Comparison of ENCODE assay signal across 23 cellular contexts in genomic region chr2:88296209-88296608, GRCh38.
DNase-seq lines count a peak whose midpoint lies in the region; ATAC-seq, FAIRE-seq and TF ChIP-seq lines count a peak whose summit lies in the region.
"Had no signal": no experiment of that assay in that cellular context is flagged by ENCODE, and none has a peak within 500 bp of the region (broad histone marks: within the 10 kb centered on the region; RNA-seq: fewer than 3 reads in every experiment).

No MANE protein-coding gene starts in this region.

- no peak for TF ChIP-seq EP300 in GM12878 (IDR thresholded peaks at IDR 0.05; ENCODE audit: borderline replicate concordance in 1 of 2, control insufficient read depth in 1 of 2, low read depth in 2 of 2, low read length in 2 of 2)

- TF ChIP-seq RAD21 in GM12878 (IDR thresholded peaks at IDR 0.05; ENCODE audit: insufficient read depth, low read depth, low read length), result no peak

- H3K9me3 ChIP-seq in GM12878 (replicated peaks; ENCODE audit: control insufficient read depth, insufficient read depth, low read length), result no peaks in the 10 kb centered on the region; the same call in 2 of the 3 replicates
- H3K9me3 ChIP-seq: MG63, Peyer's patch had no signal

- TF ChIP-seq POLR2A in GM12878 (IDR thresholded peaks at IDR 0.05; ENCODE audit: low read depth, low read length), result no peak

- no peaks in the 10 kb centered on the region for H3K79me2 ChIP-seq in GM12878 (ENCODE audit: control insufficient read depth, insufficient read depth, low read length)

- CTCF ChIA-PET in GM12878 (lab: Yijun Ruan, JAX), result interaction anchor here (0.7 to 1.8 kb wide), 3 partner anchors 11 to 136 kb away, joined by 3 to 5 read pairs (median 3); no protein-coding TSS in a partner anchor

- RAD21 ChIA-PET in GM12878 (lab: Charles Lee; ENCODE audit: unreplicated experiment), result interaction anchor here (1.3 kb wide), 1 partner anchor 11 kb away, joined by 3 read pairs; no protein-coding TSS in a partner anchor

- in situ Hi-C loops in GM12878 (cut with MboI), result no loop called here

- H3K9ac ChIP-seq in GM12878 (ENCODE audit: control insufficient read depth, insufficient read depth, low read length), result no peak overlapping the region

- 59% methylated on average over 2 of the region's 2 CpGs for WGBS in GM12878 (ENCODE audit: insufficient coverage, insufficient replicate concordance, low lambda C conversion rate, missing lambda C conversion rate)

- H3K4me3 ChIP-seq in GM12865 (ENCODE audit: low read depth, low read length) (no peak overlapping the region), GM12878 (no peak overlapping the region)
- H3K4me3 ChIP-seq: MG63, Peyer's patch, SJCRH30 had no signal

- H3K27ac ChIP-seq in GM12878 (ENCODE audit: control insufficient read depth, insufficient read depth), result no peak overlapping the region
- H3K27ac ChIP-seq: C4-2B, Peyer's patch, SJCRH30 had no signal

- H3K27me3 ChIP-seq in GM12878 (replicated peaks in 1 of 2; ENCODE audit: control insufficient read depth in 2 of 2, insufficient read depth in 2 of 2, low read length in 1 of 2), result no peaks in the 10 kb centered on the region
- H3K27me3 ChIP-seq: MG63, Peyer's patch had no signal

- H4K20me1 ChIP-seq in GM12878 (ENCODE audit: control insufficient read depth, insufficient read depth), result no peaks in the 10 kb centered on the region

- H3K4me1 ChIP-seq in GM12878 (ENCODE audit: control insufficient read depth, insufficient read depth, low read length), result no peaks in the 10 kb centered on the region
- H3K4me1 ChIP-seq: Peyer's patch, SJCRH30 had no signal

- BruUV-seq in GM12878 (replicated peaks; lab: Mats Ljungman, UMichigan), result no TSS peak

- SMC1A ChIA-PET in GM12878 (lab: Charles Lee; ENCODE audit: uncharacterized antibody, unreplicated experiment), result interaction anchor here (1.4 kb wide), 2 partner anchors 34 to 42 kb away, joined by 3 to 4 read pairs; no protein-coding TSS in a partner anchor

- TF ChIP-seq CTCF in GM12865 (IDR thresholded peaks at IDR 0.05; ENCODE audit: insufficient read depth, low read depth, low read length, missing control alignments) (no peak), GM12878 (IDR thresholded peaks at IDR 0.05 in 2 of 3, conservative IDR thresholded peaks at IDR 0.05 in 1 of 3; ENCODE audit: control insufficient read depth in 2 of 3, extremely low read depth in 1 of 3, insufficient read depth in 1 of 3, low read depth in 3 of 3, low read length in 3 of 3) (no peak)

- intact Hi-C loops in GM12878 (cut with micrococcal nuclease; ENCODE audit: unreplicated experiment), result no loop called here

- no peak overlapping the region for H2AFZ ChIP-seq in GM12878 (ENCODE audit: control insufficient read depth, low read depth, low read length)

- H3K36me3 ChIP-seq in GM12878 (ENCODE audit: control insufficient read depth in 2 of 2, insufficient read depth in 2 of 2, low read length in 1 of 2), result no peaks in the 10 kb centered on the region
- H3K36me3 ChIP-seq: MG63, Peyer's patch, SJCRH30 had no signal

- POLR2A ChIA-PET in GM12878 (lab: Charles Lee), result no interaction called here

- no peak overlapping the region for H3K4me2 ChIP-seq in GM12878 (ENCODE audit: control insufficient read depth, insufficient read depth)

- ATAC-seq in GM21390 (IDR thresholded peaks at IDR 0.05; ENCODE audit: unreplicated experiment) (peak; percentile 55), HG03025 (IDR thresholded peaks at IDR 0.05; ENCODE audit: low FRiP score, unreplicated experiment) (peak; percentile 66), GM12878 (peak; percentile 49), GM19467 (IDR thresholded peaks at IDR 0.05; ENCODE audit: unreplicated experiment) (no peak)
- ATAC-seq: HCT116 had no signal

- FAIRE-seq in GM12878 (lab: Jason Lieb, UNC), result no peak
- FAIRE-seq: A204.1, G401.6, H1 had no signal

- DNase-seq in GM12865 (ENCODE audit: low read depth), result peak; percentile 52
- DNase-seq in GM12878 (ENCODE audit: low read depth, low spot score), result no peak
- DNase-seq in OCI-M1 (lab: John Stamatoyannopoulos, UW), result no peak
- DNase-seq in mesenteric fat pad (ENCODE audit: low spot score), result no peak
- DNase-seq in activated CD4-positive, alpha-beta T cell treated with anti-CD3 and anti-CD28 coated beads, Interleukin-2, amount 50 U/mL, for 4 hours, result no peak
- DNase-seq: Calu3; CD8-positive, alpha-beta memory T cell; DMS153; MG63; NCI-H1048; NCI-H1417 treated with DMSO at 0.1 percent for 48 hours; NCI-H187 treated with DMSO at 0.1 percent for 48 hours; Peyer's patch; SJCRH30; T-helper 1 cell had no signal

TF ChIP-seq in GM12878, 131 proteins besides CTCF, POLR2A, EP300 and RAD21:
- TF ChIP-seq KAT2A (conservative IDR thresholded peaks at IDR 0.05; ENCODE audit: control insufficient read depth, low read depth, low read length) (no peak), IRF5 (IDR thresholded peaks at IDR 0.05; ENCODE audit: borderline replicate concordance) (no peak), SREBF1 (IDR thresholded peaks at IDR 0.05; ENCODE audit: low read length) (no peak), NFYA (IDR thresholded peaks at IDR 0.05; ENCODE audit: borderline replicate concordance, low read depth, low read length) (no peak), CEBPZ (IDR thresholded peaks at IDR 0.05; ENCODE audit: low read depth, low read length) (no peak)
